ENCODE assay signal across 18 cellular contexts in the genomic region with DNA sequence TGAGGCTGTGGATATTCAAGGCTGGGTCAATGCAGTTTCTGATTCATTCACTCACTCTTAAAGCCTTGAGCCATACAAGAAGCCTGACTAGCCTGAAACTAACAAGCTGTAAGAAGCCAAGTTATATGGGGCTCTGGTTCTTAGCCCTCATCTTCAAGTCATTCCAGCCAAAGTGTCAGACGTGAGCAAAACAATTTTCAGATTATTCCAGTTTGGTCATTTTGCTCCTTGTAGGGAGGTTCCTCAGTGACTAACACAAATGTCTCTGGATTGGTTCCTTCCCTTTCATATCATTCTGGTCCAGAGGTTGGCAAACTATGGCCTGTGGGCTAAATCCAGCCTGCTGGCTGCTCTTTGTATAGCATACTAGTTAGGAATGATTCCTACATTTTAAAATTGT. TPM values are rescaled to one million over a fixed set of nuclear protein-coding genes. Genes with fewer than 3 reads are reported as not detected.
"Had no signal": no experiment of that assay in that cellular context is flagged by ENCODE, and none has a peak within 500 bp of the region (broad histone marks: within the 10 kb centered on the region; RNA-seq: fewer than 3 reads in every experiment).

No MANE protein-coding gene starts in this region.

- DNase-seq: activated CD4-positive, alpha-beta T cell treated with anti-CD3 and anti-CD28 coated beads for 4 hours; activated CD8-positive, alpha-beta memory T cell treated with anti-CD3 and anti-CD28 coated beads, Interleukin-2, amount 50 U/mL, for 48 hours; activated CD8-positive, alpha-beta T cell treated with anti-CD3 and anti-CD28 coated beads, Interleukin-2, amount 10 ng/mL, durations not matched to agents 7 days and 5 days; activated naive CD4-positive, alpha-beta T cell treated with Interleukin-2 at 50 U/mL for 16 hours; stimulated activated CD4-positive, alpha-beta T cell treated with anti-CD3 and anti-CD28 coated beads, Interleukin-12 subunit alpha, Interleukin-12 subunit beta, amount 100 ng/mL, for 4 hours; stimulated activated naive CD8-positive, alpha-beta T cell treated with anti-CD3 and anti-CD28 coated beads, Interleukin-15, Interleukin-2, amounts not matched to agents 100 U/mL and 50 U/mL, for 24 hours; T-helper 1 cell; WERI-Rb-1 had no signal

- H3K36me3 ChIP-seq: gastroesophageal sphincter, thoracic aorta, WERI-Rb-1 had no signal

- H3K27me3 ChIP-seq: gastroesophageal sphincter had no signal

- H3K9me3 ChIP-seq: gastroesophageal sphincter, thoracic aorta had no signal

- ATAC-seq: activated CD8-positive, alpha-beta T cell treated with anti-CD3 and anti-CD28 coated beads, Interleukin-2, amount 10 ng/mL, durations not matched to agents 7 days and 5 days; esophagus mucosa; gastroesophageal sphincter; stimulated activated naive CD8-positive, alpha-beta T cell treated with anti-CD3 and anti-CD28 coated beads, Interleukin-15, Interleukin-2, amounts not matched to agents 100 U/mL and 50 U/mL, for 24 hours had no signal

- H3K27ac ChIP-seq: gastroesophageal sphincter, thoracic aorta, WERI-Rb-1 had no signal

- H3K4me1 ChIP-seq: gastroesophageal sphincter had no signal

- H3K4me3 ChIP-seq: gastroesophageal sphincter, thoracic aorta had no signal

RNA-seq across cellular contexts. Expression of a gene that starts 12.5 kb away (rescaled TPM):
- total RNA-seq: activated CD8-positive, alpha-beta T cell treated with anti-CD3 and anti-CD28 coated beads, Interleukin-2, amount 10 ng/mL, durations not matched to agents 7 days and 5 days; gastroesophageal sphincter; kidney epithelial cell; liver; mesenteric fat pad; osteocyte; pulmonary artery endothelial cell; thoracic aorta; urinary bladder had no signal
- polyA plus RNA-seq: neural cell had no signal
